Comparison of ENCODE assay signal across 9 cellular contexts in the genomic region with DNA sequence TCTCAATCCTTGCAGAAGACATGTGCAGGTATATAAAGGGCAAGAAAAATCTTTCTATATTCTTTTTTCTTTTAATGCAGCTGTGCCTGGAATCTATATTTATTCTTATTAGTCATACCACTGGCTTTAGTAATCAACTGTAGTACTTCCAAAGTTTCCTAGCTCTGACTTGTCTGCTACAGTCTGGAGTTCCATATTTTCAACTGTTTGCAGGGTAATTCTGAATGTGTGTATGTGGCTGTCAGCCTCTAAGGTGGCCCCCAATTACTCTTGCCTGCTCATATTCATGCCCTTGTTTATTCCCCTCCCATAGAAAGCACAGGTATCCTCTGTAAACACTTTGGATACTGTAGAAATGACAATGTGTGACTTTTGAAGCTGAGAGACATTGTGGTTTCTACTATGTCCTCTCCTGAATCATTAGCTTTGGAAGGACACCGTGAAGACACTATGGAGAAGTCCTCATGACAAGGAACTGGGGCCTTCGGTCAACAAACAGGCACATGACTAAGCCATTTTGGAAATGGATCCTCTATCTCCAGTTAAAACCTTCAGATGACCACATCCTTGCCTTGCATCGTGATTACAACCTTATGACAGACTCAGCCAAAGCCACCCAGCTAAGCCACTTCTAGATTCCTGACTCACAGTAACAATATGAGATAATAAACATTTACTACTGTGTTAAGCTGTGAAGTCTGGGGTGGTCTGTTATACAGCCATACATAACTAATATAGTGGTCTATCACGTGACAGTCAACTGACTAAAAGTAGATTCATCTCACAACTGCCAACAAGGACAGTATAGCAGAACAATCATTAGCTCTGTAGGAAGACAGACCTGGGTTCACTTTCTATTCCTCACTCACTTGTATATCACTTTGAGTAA. TPM values are rescaled to one million over a fixed set of nuclear protein-coding genes. Genes with fewer than 3 reads are reported as not detected.
DNase-seq lines count a peak whose midpoint lies in the region; ATAC-seq and TF ChIP-seq lines count a peak whose summit lies in the region.
"Had no signal": no experiment of that assay in that cellular context is flagged by ENCODE, and none has a peak within 500 bp of the region (broad histone marks: within the 10 kb centered on the region; RNA-seq: fewer than 3 reads in every experiment).

No MANE protein-coding gene starts in this region.

- H2AFZ ChIP-seq in smooth muscle cell (ENCODE audit: low read depth) = no peak overlapping the region

- no peak overlapping the region for H3K4me3 ChIP-seq in smooth muscle cell

- no peaks in the 10 kb centered on the region for H3K9me3 ChIP-seq in smooth muscle cell (replicated peaks; ENCODE audit: low read depth)

- H3K9ac ChIP-seq in smooth muscle cell (ENCODE audit: low read depth) = peak overlapping the region; percentile 5

- no peaks in the 10 kb centered on the region for H3F3A ChIP-seq in smooth muscle cell (ENCODE audit: low read depth)

- DNase-seq in activated CD4-positive, CD25-positive, alpha-beta regulatory T cell (lab: John Stamatoyannopoulos, UW) = no peak
- DNase-seq in smooth muscle cell (lab: John Stamatoyannopoulos, UW; ENCODE audit: unreplicated experiment) = no peak
- DNase-seq in inferior parietal cortex (ENCODE audit: extremely low spot score) = no peak
- DNase-seq: 8988T had no signal

- peaks cover 11% of the 10 kb centered on the region for H4K20me1 ChIP-seq in smooth muscle cell (ENCODE audit: low read depth)

- ATAC-seq in activated CD4-positive, CD25-positive, alpha-beta regulatory T cell treated with anti-CD3 and anti-CD28 coated beads, Interleukin-2, amount 50 U/mL, for 24 hours = peak; percentile 55 to 78
- ATAC-seq in HG02938 (IDR thresholded peaks at IDR 0.05; ENCODE audit: unreplicated experiment) (peak; percentile 80), HG02840 (IDR thresholded peaks at IDR 0.05; ENCODE audit: low FRiP score, unreplicated experiment) (no peak), GM18868 (IDR thresholded peaks at IDR 0.05; ENCODE audit: unreplicated experiment) (no peak)
- peak; percentile 87 for ATAC-seq in activated T-helper 17 cell treated with anti-CD3 and anti-CD28 coated beads, Interleukin-2, amount 50 U/mL, for 72 hours (replicated peaks)

- no peak overlapping the region for H3K4me2 ChIP-seq in smooth muscle cell

- no peaks in the 10 kb centered on the region for H3K27me3 Mint-ChIP-seq in activated T-helper 17 cell treated with anti-CD3 and anti-CD28 coated beads, Interleukin-2, amount 50 U/mL, for 72 hours

- H3K27ac ChIP-seq in smooth muscle cell (ENCODE audit: low read depth) = peak overlapping the region; percentile 76

- no peaks in the 10 kb centered on the region for H3K27me3 ChIP-seq in smooth muscle cell (ENCODE audit: low read depth)

- H3K36me3 Mint-ChIP-seq in activated T-helper 17 cell treated with anti-CD3 and anti-CD28 coated beads, Interleukin-2, amount 50 U/mL, for 72 hours (ENCODE audit: low read depth) = peaks cover 98% of the 10 kb centered on the region

- peaks cover 5% of the 10 kb centered on the region for H3K4me1 Mint-ChIP-seq in activated T-helper 17 cell treated with anti-CD3 and anti-CD28 coated beads, Interleukin-2, amount 50 U/mL, for 72 hours

- WGBS in smooth muscle cell (ENCODE audit: low lambda C conversion rate) = 51% methylated on average over 4 of the region's 4 CpGs

- TF ChIP-seq CTCF in smooth muscle cell (IDR thresholded peaks at IDR 0.05; ENCODE audit: borderline replicate concordance, insufficient read depth, poor library complexity, severe bottlenecking) = no peak

- H3K79me2 ChIP-seq in smooth muscle cell (ENCODE audit: low read depth) = no peaks in the 10 kb centered on the region

- H3K4me1 ChIP-seq in smooth muscle cell (ENCODE audit: low read depth) = peaks cover 3% of the 10 kb centered on the region

- H3K9me3 Mint-ChIP-seq in activated T-helper 17 cell treated with anti-CD3 and anti-CD28 coated beads, Interleukin-2, amount 50 U/mL, for 72 hours = no peaks in the 10 kb centered on the region

- H3K27ac Mint-ChIP-seq in activated T-helper 17 cell treated with anti-CD3 and anti-CD28 coated beads, Interleukin-2, amount 50 U/mL, for 72 hours = peak overlapping the region; percentile 56

- H3K4me3 Mint-ChIP-seq in activated T-helper 17 cell treated with anti-CD3 and anti-CD28 coated beads, Interleukin-2, amount 50 U/mL, for 72 hours = no peak overlapping the region

- H3K36me3 ChIP-seq in smooth muscle cell (ENCODE audit: low read depth) = peaks cover 11% of the 10 kb centered on the region

RNA-seq across cellular contexts. Expression of gene SUSD1, which starts 49.5 kb away (rescaled TPM):
- 1 to 10 TPM; 1.8 to 6.3 TPM for total RNA-seq in activated T-helper 17 cell treated with anti-CD3 and anti-CD28 coated beads, Interleukin-2, amount 50 U/mL, for 72 hours
- 11.8 and 12.2 TPM in 2 replicates for total RNA-seq in smooth muscle cell
- polyA plus RNA-seq in smooth muscle cell = 6.7 and 8.9 TPM in 2 replicates

Comparison
In these comparisons a context has a peak if more than half of its experiments do, and no peak if none do; other contexts are left out.
1. ATAC-seq: peak in activated CD4-positive, CD25-positive, alpha-beta regulatory T cell treated with anti-CD3 and anti-CD28 coated beads, Interleukin-2, amount 50 U/mL, for 24 hours (2 of 2), HG02938 (single experiment) and activated T-helper 17 cell treated with anti-CD3 and anti-CD28 coated beads, Interleukin-2, amount 50 U/mL, for 72 hours (single experiment); none in HG02840 (single experiment) and GM18868 (single experiment).